ENCODE assay signal across 8 cellular contexts in the genomic region with DNA sequence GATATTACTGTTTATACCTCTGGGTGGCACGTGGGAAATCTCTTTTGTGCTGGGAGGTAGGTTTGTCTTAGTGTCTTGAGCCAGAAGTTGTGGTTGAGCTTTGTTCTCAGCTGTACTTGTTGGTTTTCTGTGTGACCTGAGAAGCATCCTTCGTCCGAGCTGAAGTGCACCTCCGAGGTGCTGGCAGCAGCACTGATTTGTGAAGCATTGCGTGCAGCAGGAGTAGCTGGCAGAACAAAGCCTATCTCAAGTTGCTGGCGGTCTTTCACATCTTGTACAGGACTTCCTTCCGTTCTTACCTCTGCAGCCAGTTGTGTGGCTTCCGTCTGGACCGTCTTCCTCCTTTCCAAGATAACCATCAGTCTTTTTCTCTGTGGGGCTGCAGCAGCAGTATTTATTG. TPM values are rescaled to one million over a fixed set of nuclear protein-coding genes. Genes with fewer than 3 reads are reported as not detected.
DNase-seq lines count a peak whose midpoint lies in the region; ATAC-seq and TF ChIP-seq lines count a peak whose summit lies in the region.

No MANE protein-coding gene starts in this region.

- peak; percentile 58 for ATAC-seq in effector memory CD8-positive, alpha-beta T cell (replicated peaks)
- ATAC-seq in GM18870 (IDR thresholded peaks at IDR 0.05; ENCODE audit: unreplicated experiment): no peak

- H3K9me3 ChIP-seq in sigmoid colon (no peaks in the 10 kb centered on the region), tibial nerve (no peaks in the 10 kb centered on the region)

- H3K9me3 Mint-ChIP-seq in effector memory CD8-positive, alpha-beta T cell: no peaks in the 10 kb centered on the region

- TF ChIP-seq POLR2A in sigmoid colon (IDR thresholded peaks at IDR 0.05) (no peak), tibial nerve (IDR thresholded peaks at IDR 0.05) (no peak)

- 29 to 53% methylated on average over 9 of the region's 9 CpGs for WGBS in sigmoid colon, 2 donors
- WGBS in tibial nerve, 2 donors: 50 to 55% methylated on average over 9 of the region's 9 CpGs

- peaks cover 70 to 77% of the 10 kb centered on the region in 2 donors for H3K4me1 Mint-ChIP-seq in effector memory CD8-positive, alpha-beta T cell (ENCODE audit: low read depth in 2 of 2)

- H3K4me1 ChIP-seq in sigmoid colon (peaks cover 0 to 87% (median 82%) of the 10 kb centered on the region in 4 donors), tibial nerve (peaks cover 0 to 87% (median 65%) of the 10 kb centered on the region in 4 donors)

- H3K36me3 ChIP-seq in sigmoid colon: no peaks in the 10 kb centered on the region
- H3K36me3 ChIP-seq in tibial nerve: no peaks in the 10 kb centered on the region

- H3K4me3 Mint-ChIP-seq in effector memory CD8-positive, alpha-beta T cell: peak overlapping the region; percentile 85 to 91

- TF ChIP-seq CTCF in sigmoid colon (IDR thresholded peaks at IDR 0.05) (no peak), tibial nerve (IDR thresholded peaks at IDR 0.05) (no peak)

- peak overlapping the region; percentile 95 to 97 (median 97) for H3K27ac ChIP-seq in sigmoid colon
- H3K27ac ChIP-seq in tibial nerve: peak overlapping the region in 2 of 4 donors; percentile 99

- H3K27me3 ChIP-seq in sigmoid colon (no peaks in the 10 kb centered on the region), tibial nerve (no peaks in the 10 kb centered on the region)

- TF ChIP-seq EP300 in sigmoid colon (IDR thresholded peaks at IDR 0.05): no peak
- TF ChIP-seq EP300 in tibial nerve (IDR thresholded peaks at IDR 0.05): no peak

- peaks cover 59% of the 10 kb centered on the region for H3K36me3 Mint-ChIP-seq in effector memory CD8-positive, alpha-beta T cell (ENCODE audit: insufficient read depth)

- intact Hi-C loops in sigmoid colon (cut with DNase I): no loop called here

- peak overlapping the region; percentile 95 to 96 for H3K27ac Mint-ChIP-seq in effector memory CD8-positive, alpha-beta T cell

- peak; percentile 75 for DNase-seq in SKM-1 treated with dmso at 0.1 percent for 144 hours (lab: John Stamatoyannopoulos, UW; ENCODE audit: unreplicated experiment)
- DNase-seq in SKM-1 (lab: John Stamatoyannopoulos, UW; ENCODE audit: unreplicated experiment): no peak
- DNase-seq in T-helper 22 cell (ENCODE audit: low read depth): peak; percentile 76
- peak; percentile 54 to 61 (median 61) for DNase-seq in effector memory CD8-positive, alpha-beta T cell
- DNase-seq in sigmoid colon: no peak
- DNase-seq in hypothalamus (lab: John Stamatoyannopoulos, UW): no peak
- no peak for DNase-seq in tibial nerve (ENCODE audit: low spot score in 2 of 2)

- no peak overlapping the region for H3K4me3 ChIP-seq in sigmoid colon
- no peak overlapping the region for H3K4me3 ChIP-seq in tibial nerve

- H3K27me3 Mint-ChIP-seq in effector memory CD8-positive, alpha-beta T cell: no peaks in the 10 kb centered on the region

RNA-seq across cellular contexts. Expression of gene PRRC2B, which starts 4.3 kb away (rescaled TPM):
- total RNA-seq in sigmoid colon (10 to 100 TPM; 62.7 to 98.6 (median 78.9) TPM), tibial nerve (100 to 1,000 TPM in 3 of 4 donors, 10 to 100 TPM in 1; 94.8 to 236 (median 174) TPM)
- polyA plus RNA-seq in sigmoid colon: 10 to 100 TPM; 10.8 to 85.0 (median 13.2) TPM

Comparison
In these comparisons a context has a peak if more than half of its experiments do, and no peak if none do; other contexts are left out.
1. DNase-seq: peak in SKM-1 treated with dmso at 0.1 percent for 144 hours (single experiment), T-helper 22 cell (single experiment) and effector memory CD8-positive, alpha-beta T cell (3 of 3); none in SKM-1 (single experiment), sigmoid colon (single experiment), hypothalamus (0 of 51) and tibial nerve (0 of 2).